ENCODE assay signal across 1 cellular context in genomic region chr14:61553730-61554641, GRCh38.
TF ChIP-seq lines count a peak whose summit lies in the region.

No MANE protein-coding gene starts in this region.

TF ChIP-seq in HepG2, 621 proteins besides CTCF, POLR2A, EP300 and RAD21 (continued from another document and continues in another):
- peak; percentile 98 for TF ChIP-seq SKIL (CRISPR knock-in tag; IDR thresholded peaks at IDR 0.05; ENCODE audit: borderline replicate concordance)
- TF ChIP-seq ZBTB34 (CRISPR knock-in tag; IDR thresholded peaks at IDR 0.05), result peak; percentile 92
- no peak for TF ChIP-seq CHCHD3 (CRISPR knock-in tag; IDR thresholded peaks at IDR 0.05)
- no peak for TF ChIP-seq SMAD1 (CRISPR knock-in tag; IDR thresholded peaks at IDR 0.05; ENCODE audit: borderline replicate concordance, low read depth)
- no peak for TF ChIP-seq ZBTB10 (CRISPR knock-in tag; IDR thresholded peaks at IDR 0.05; ENCODE audit: borderline replicate concordance)
- no peak for TF ChIP-seq KDM5B (CRISPR knock-in tag; IDR thresholded peaks at IDR 0.05; ENCODE audit: borderline replicate concordance)
- no peak for TF ChIP-seq ISX (CRISPR knock-in tag; conservative IDR thresholded peaks at IDR 0.05)
- TF ChIP-seq ELF4 (CRISPR knock-in tag; IDR thresholded peaks at IDR 0.05; ENCODE audit: borderline replicate concordance), result no peak
- peak; percentile 78; the same call in 1 of the 2 replicates for TF ChIP-seq TRIM24 (CRISPR knock-in tag; IDR thresholded peaks at IDR 0.05)
- no peak; the same call in 1 of the 2 replicates for TF ChIP-seq NR1H2 (CRISPR knock-in tag; IDR thresholded peaks at IDR 0.05; ENCODE audit: borderline replicate concordance, low read depth)
- TF ChIP-seq ZNF740 (CRISPR knock-in tag; IDR thresholded peaks at IDR 0.05), result no peak
- no peak for TF ChIP-seq CCAR2 (optimal IDR thresholded peaks at IDR 0.05; ENCODE audit: low read depth, low read length)
- TF ChIP-seq ARNT (IDR thresholded peaks at IDR 0.05), result no peak
- TF ChIP-seq MLX (CRISPR knock-in tag; IDR thresholded peaks at IDR 0.05), result peak; percentile 67; the same call in 1 of the 2 replicates
- TF ChIP-seq MAFF (IDR thresholded peaks at IDR 0.05; ENCODE audit: low read depth, low read length), result peak; percentile 21; the same call in 1 of the 2 replicates
- TF ChIP-seq MBD4 (IDR thresholded peaks at IDR 0.05; ENCODE audit: borderline replicate concordance, low read length), result no peak
- no peak for TF ChIP-seq CENPT (CRISPR knock-in tag; IDR thresholded peaks at IDR 0.05; ENCODE audit: low read depth)
- no peak for TF ChIP-seq ZNF646 (CRISPR knock-in tag; IDR thresholded peaks at IDR 0.05)
- no peak for TF ChIP-seq ZNF354B (CRISPR knock-in tag; IDR thresholded peaks at IDR 0.05)
- TF ChIP-seq HOXA9 (CRISPR knock-in tag; IDR thresholded peaks at IDR 0.05; ENCODE audit: borderline replicate concordance), result no peak
- no peak for TF ChIP-seq BCL3 (CRISPR knock-in tag; IDR thresholded peaks at IDR 0.05)
- TF ChIP-seq NR2F2 (IDR thresholded peaks at IDR 0.05; ENCODE audit: borderline replicate concordance, low read depth), result peak; percentile 90
- no peak for TF ChIP-seq GMEB2 (CRISPR knock-in tag; IDR thresholded peaks at IDR 0.05; ENCODE audit: low read depth)
- no peak for TF ChIP-seq CAMTA2 (CRISPR knock-in tag; IDR thresholded peaks at IDR 0.05; ENCODE audit: borderline replicate concordance)
- no peak for TF ChIP-seq ZMAT5 (CRISPR knock-in tag; IDR thresholded peaks at IDR 0.05; ENCODE audit: borderline replicate concordance, low read depth)
- no peak for TF ChIP-seq NONO (IDR thresholded peaks at IDR 0.05)
- peak; percentile 71 for TF ChIP-seq NONO (CRISPR knock-in tag; conservative IDR thresholded peaks at IDR 0.05)
- TF ChIP-seq ZNF296 (CRISPR knock-in tag; conservative IDR thresholded peaks at IDR 0.05), result 0 out of 2 replicates have a peak, but pooled peaks have one; percentile 45
- TF ChIP-seq ZSCAN5A (CRISPR knock-in tag; IDR thresholded peaks at IDR 0.05; ENCODE audit: borderline replicate concordance), result peak; percentile 74; the same call in 1 of the 2 replicates
- TF ChIP-seq FIP1L1 (IDR thresholded peaks at IDR 0.05; ENCODE audit: borderline replicate concordance, insufficient read depth, low read depth, low read length), result no peak
- no peak for TF ChIP-seq E2F5 (CRISPR knock-in tag; conservative IDR thresholded peaks at IDR 0.05)
- no peak for TF ChIP-seq ZNF691 (CRISPR knock-in tag; IDR thresholded peaks at IDR 0.05; ENCODE audit: borderline replicate concordance, low read depth)
- TF ChIP-seq ZNF558 (CRISPR knock-in tag; IDR thresholded peaks at IDR 0.05; ENCODE audit: borderline replicate concordance), result peak; percentile 72; the same call in 1 of the 2 replicates
- no peak for TF ChIP-seq ZBTB42 (CRISPR knock-in tag; IDR thresholded peaks at IDR 0.05)
- 0 out of 2 replicates have a peak, but pooled peaks have one; percentile 63 for TF ChIP-seq TOPORS (CRISPR knock-in tag; IDR thresholded peaks at IDR 0.05)
- no peak for TF ChIP-seq NFYB (CRISPR knock-in tag; IDR thresholded peaks at IDR 0.05)
